ENCODE assay signal across 1 cellular context in genomic region chr2:195486987-195487644, GRCh38.
A peak's percentile ranks its signal among the peaks of the same experiment; 100 is the strongest.
TF ChIP-seq lines count a peak whose summit lies in the region.

No MANE protein-coding gene starts in this region.

TF ChIP-seq in K562, 482 proteins besides CTCF, POLR2A, EP300 and RAD21 (continued from another document and continues in another):
- TF ChIP-seq BRCA1 (IDR thresholded peaks at IDR 0.05) (no peak), BRCA1 (CRISPR knock-in tag; IDR thresholded peaks at IDR 0.05) (no peak), NCOR1 (IDR thresholded peaks at IDR 0.05) (peak; percentile 85), SMAD2 (IDR thresholded peaks at IDR 0.05; ENCODE audit: low read depth, low read length) (no peak), ZSCAN32 (CRISPR knock-in tag; IDR thresholded peaks at IDR 0.05) (no peak), ZBTB8A (IDR thresholded peaks at IDR 0.05; ENCODE audit: partially characterized antibody) (no peak), ZNF707 (CRISPR knock-in tag; conservative IDR thresholded peaks at IDR 0.05) (no peak), GTF2E2 (tag; IDR thresholded peaks at IDR 0.05) (peak; percentile 70; the same call in 1 of the 2 replicates), THAP12 (CRISPR knock-in tag; IDR thresholded peaks at IDR 0.05) (no peak), STAT5A (IDR thresholded peaks at IDR 0.05; ENCODE audit: borderline replicate concordance, low read length) (peak; percentile 83), ATF3 (IDR thresholded peaks at IDR 0.05) (peak; percentile 96), ATF3 (CRISPR knock-in tag; conservative IDR thresholded peaks at IDR 0.05) (peak; percentile 67; the same call in 1 of the 2 replicates), CREM (IDR thresholded peaks at IDR 0.05; ENCODE audit: low read depth) (peak; percentile 31; the same call in 1 of the 2 replicates), ZMIZ1 (IDR thresholded peaks at IDR 0.05; ENCODE audit: low read depth in 2 of 2, low read length in 2 of 2) (peak in 1 of 2 experiments; percentile 86; a peak in 2 of 4 replicates), HBP1 (CRISPR knock-in tag; IDR thresholded peaks at IDR 0.05) (no peak), CREB3 (tag; conservative IDR thresholded peaks at IDR 0.05; ENCODE audit: low read depth) (no peak), HCFC1 (IDR thresholded peaks at IDR 0.05; ENCODE audit: low read depth, low read length) (no peak), FOS (IDR thresholded peaks at IDR 0.05; ENCODE audit: extremely low read depth, insufficient read length) (peak; percentile 34), TEAD4 (IDR thresholded peaks at IDR 0.05; ENCODE audit: low read length) (peak; percentile 95), TEAD4 (CRISPR knock-in tag; IDR thresholded peaks at IDR 0.05; ENCODE audit: borderline replicate concordance) (no peak), ZBTB1 (CRISPR knock-in tag; IDR thresholded peaks at IDR 0.05; ENCODE audit: borderline replicate concordance, low read depth) (no peak), ELF1 (tag; IDR thresholded peaks at IDR 0.05) (no peak), FOXJ3 (CRISPR knock-in tag; IDR thresholded peaks at IDR 0.05) (no peak), SMARCA4 (IDR thresholded peaks at IDR 0.05) (peak; percentile 97), DIDO1 (tag; IDR thresholded peaks at IDR 0.05; ENCODE audit: low read depth) (no peak), TCF3 (CRISPR knock-in tag; IDR thresholded peaks at IDR 0.05) (peak; percentile 91), MTA1 (IDR thresholded peaks at IDR 0.05; ENCODE audit: borderline replicate concordance) (no peak), MCM5 (IDR thresholded peaks at IDR 0.05; ENCODE audit: low read depth) (no peak), ARID3B (CRISPR knock-in tag; IDR thresholded peaks at IDR 0.05; ENCODE audit: borderline replicate concordance) (no peak), HNRNPH1 (optimal IDR thresholded peaks at IDR 0.05; ENCODE audit: low read depth, low read length) (no peak), BCLAF1 (IDR thresholded peaks at IDR 0.05; ENCODE audit: borderline replicate concordance in 1 of 2, control insufficient read depth in 1 of 2, low read depth in 2 of 2, low read length in 1 of 2) (0 out of 4 replicates have a peak, but pooled peaks of 1 of the 2 experiments have one; percentile 29), PREB (CRISPR knock-in tag; IDR thresholded peaks at IDR 0.05) (no peak), PKNOX1 (IDR thresholded peaks at IDR 0.05) (peak; percentile 84), SIN3A (IDR thresholded peaks at IDR 0.05; ENCODE audit: borderline replicate concordance in 2 of 2, control insufficient read depth in 1 of 2, low read depth in 2 of 2, low read length in 2 of 2) (no peak), MTA2 (IDR thresholded peaks at IDR 0.05; ENCODE audit: low read depth) (peak; percentile 85), XRCC4 (IDR thresholded peaks at IDR 0.05; ENCODE audit: extremely low read depth, insufficient read depth, insufficient read length) (no peak), GATAD2A (IDR thresholded peaks at IDR 0.05) (peak; percentile 68; the same call in 1 of the 2 replicates), GATA2 (CRISPR knock-in tag; IDR thresholded peaks at IDR 0.05) (peak; percentile 49; the same call in 1 of the 2 replicates), GABPA (tag; conservative IDR thresholded peaks at IDR 0.05; ENCODE audit: low read depth) (no peak), TBL1XR1 (IDR thresholded peaks at IDR 0.05; ENCODE audit: low read length in 2 of 2) (peak in 1 of 2 experiments; percentile 66; a peak in 1 of 4 replicates), RCOR1 (IDR thresholded peaks at IDR 0.05; ENCODE audit: borderline replicate concordance in 1 of 2, low read depth in 2 of 2, low read length in 2 of 2) (peak; percentile 22 to 92; a peak in 3 of 4 replicates), RBM34 (IDR thresholded peaks at IDR 0.05; ENCODE audit: borderline replicate concordance, insufficient read depth, low read length) (no peak), PHF21A (IDR thresholded peaks at IDR 0.05; ENCODE audit: borderline replicate concordance, low read depth) (0 out of 2 replicates have a peak, but pooled peaks have one; percentile 17), USF2 (CRISPR knock-in tag; IDR thresholded peaks at IDR 0.05) (no peak), ZNF232 (CRISPR knock-in tag; IDR thresholded peaks at IDR 0.05) (no peak), KDM1A (IDR thresholded peaks at IDR 0.05) (peak; percentile 88 to 92), MAFK (IDR thresholded peaks at IDR 0.05; ENCODE audit: low read length) (peak; percentile 65; the same call in 1 of the 2 replicates), CHD2 (IDR thresholded peaks at IDR 0.05; ENCODE audit: low read depth, low read length) (no peak), DPF2 (IDR thresholded peaks at IDR 0.05) (peak; percentile 97)
